In genomic region chr4:117203231-117203630, GRCh38 we compare ENCODE assay signal across 10 cellular contexts.
"Had no signal": no experiment of that assay in that cellular context is flagged by ENCODE, and none has a peak within 500 bp of the region (broad histone marks: within the 10 kb centered on the region; RNA-seq: fewer than 3 reads in every experiment).

No MANE protein-coding gene starts in this region.

- H2AFZ ChIP-seq: GM23338 had no signal

- H3K36me3 ChIP-seq: HAP-1 had no signal

- ATAC-seq: GM23338, HCT116 had no signal

- DNase-seq: GOT3, H7, H9, HCEC 1CT, HFFc6 had no signal

- H3K4me1 ChIP-seq: HAP-1 had no signal

- H3K4me2 ChIP-seq: GM23338 had no signal

- H3K4me3 ChIP-seq: GM23338, HAP-1 had no signal

- H3K9me3 ChIP-seq: HAP-1 had no signal

- FAIRE-seq: H1, H54 had no signal
